Comparison of ENCODE assay signal across 31 cellular contexts in the genomic region with DNA sequence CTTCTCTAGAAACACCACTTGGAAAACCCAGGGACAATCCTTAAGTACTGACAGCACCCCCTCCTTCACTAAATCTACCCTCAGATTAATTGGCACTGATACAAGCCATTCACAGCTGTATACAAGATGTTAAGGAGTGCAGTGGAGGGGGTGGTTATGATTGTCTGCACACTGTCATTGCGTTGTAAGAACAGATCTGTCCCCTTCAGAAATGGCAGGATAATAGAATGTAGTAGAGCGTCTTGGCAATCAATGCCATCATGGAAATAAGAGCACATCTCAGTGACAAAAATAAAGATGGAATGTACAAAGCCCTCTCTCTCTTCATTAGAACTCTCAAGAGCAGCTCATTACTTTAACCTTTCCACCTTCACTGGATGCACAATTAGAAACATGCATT.
DNase-seq lines count a peak whose midpoint lies in the region; ATAC-seq and TF ChIP-seq lines count a peak whose summit lies in the region.
"Had no signal": no experiment of that assay in that cellular context is flagged by ENCODE, and none has a peak within 500 bp of the region (broad histone marks: within the 10 kb centered on the region; RNA-seq: fewer than 3 reads in every experiment).

No MANE protein-coding gene starts in this region.

- no peak for TF ChIP-seq POLR2A in thyroid gland (IDR thresholded peaks at IDR 0.05)

- no peaks in the 10 kb centered on the region for H3K9me2 ChIP-seq in neural cell (ENCODE audit: insufficient read depth, low read length)

- peak; percentile 86 for TF ChIP-seq EP300 in neural cell (conservative IDR thresholded peaks at IDR 0.05; ENCODE audit: poor library complexity, severe bottlenecking)

- intact Hi-C loops in thyroid gland (cut with DNase I) = no loop called here

- no peak overlapping the region for H2AFZ ChIP-seq in neural cell (ENCODE audit: low read depth, low read length)

- H3F3A ChIP-seq in neural cell (ENCODE audit: insufficient read depth, low read length, poor library complexity, severe bottlenecking) = no peaks in the 10 kb centered on the region

- TF ChIP-seq RAD21 in neural cell (conservative IDR thresholded peaks at IDR 0.05) = no peak

- H3K9me3 ChIP-seq in neural cell (ENCODE audit: low read length) (no peaks in the 10 kb centered on the region), thyroid gland (no peaks in the 10 kb centered on the region)
- H3K9me3 ChIP-seq: A549; BE2C; BLaER1; BLaER1 treated with 17β-estradiol and CSF1 and Interleukin-3, amounts not matched to agents 10 nM and 100 nM; Caco-2 had no signal

- no peaks in the 10 kb centered on the region for H3K4me1 ChIP-seq in thyroid gland
- H3K4me1 ChIP-seq: A549; BE2C; BLaER1; BLaER1 treated with 17β-estradiol and CSF1 and Interleukin-3, amounts not matched to agents 10 nM and 100 nM; Caco-2 had no signal

- no peak overlapping the region for H3K9ac ChIP-seq in neural cell (ENCODE audit: low read length)
- H3K9ac ChIP-seq: BLaER1; BLaER1 treated with 17β-estradiol and CSF1 and Interleukin-3, amounts not matched to agents 10 nM and 100 nM had no signal

- H3K4me2 ChIP-seq in neural cell (ENCODE audit: low read length) = no peak overlapping the region
- H3K4me2 ChIP-seq: A549; BLaER1; BLaER1 treated with 17β-estradiol and CSF1 and Interleukin-3, amounts not matched to agents 10 nM and 100 nM had no signal

- H4K20me1 ChIP-seq in neural cell (ENCODE audit: insufficient read depth) = no peaks in the 10 kb centered on the region
- H4K20me1 ChIP-seq: BLaER1; BLaER1 treated with 17β-estradiol and CSF1 and Interleukin-3, amounts not matched to agents 10 nM and 100 nM had no signal

- no peak overlapping the region for H3K4me3 ChIP-seq in neural cell (ENCODE audit: low read length)
- H3K4me3 ChIP-seq in thyroid gland (replicated peaks in 1 of 3) = no peak overlapping the region
- H3K4me3 ChIP-seq: A549; BLaER1; BLaER1 treated with 17β-estradiol and CSF1 and Interleukin-3, amounts not matched to agents 10 nM and 100 nM had no signal

- TF ChIP-seq CTCF in neural cell (IDR thresholded peaks at IDR 0.05; ENCODE audit: poor library complexity, severe bottlenecking) = no peak
- TF ChIP-seq CTCF in thyroid gland (IDR thresholded peaks at IDR 0.05) = no peak

- WGBS in thyroid gland, 2 donors = 86 to 89% methylated on average over 2 of the region's 2 CpGs

- no peaks in the 10 kb centered on the region for H3K79me2 ChIP-seq in neural cell (replicated peaks; ENCODE audit: insufficient read depth, low read length)

- ATAC-seq in GM18873 (IDR thresholded peaks at IDR 0.05; ENCODE audit: low FRiP score, unreplicated experiment) = no peak
- ATAC-seq: A549; CD8-positive, alpha-beta T cell had no signal

- H3K27me3 ChIP-seq in neural cell (ENCODE audit: insufficient read depth, low read depth, low read length) (no peaks in the 10 kb centered on the region), thyroid gland (no peaks in the 10 kb centered on the region)
- H3K27me3 ChIP-seq: BE2C; BLaER1; BLaER1 treated with 17β-estradiol and CSF1 and Interleukin-3, amounts not matched to agents 10 nM and 100 nM had no signal

- DNase-seq in SK-N-DZ (ENCODE audit: low spot score) = peak; percentile 29
- peak; percentile 51 for DNase-seq in retina
- DNase-seq in T-helper 1 cell = no peak
- no peak for DNase-seq in thyroid gland
- DNase-seq: 8988T; ACHN; AML-193; BE2C; C1 segment of cervical spinal cord; Caco-2; Calu3; CD4-positive, alpha-beta memory T cell; CD4-positive, alpha-beta T cell; CD4-positive, CD25-positive, alpha-beta regulatory T cell; CD8-positive, alpha-beta memory T cell; CD8-positive, alpha-beta T cell; COR-L47; DMS 273 treated with DMSO at 0.1 percent for 48 hours; DMS153; DMS53; DMS79; DMS79 treated with DMSO at 0.1 percent for 48 hours; DND-41; EL had no signal

- H3K36me3 ChIP-seq in neural cell (ENCODE audit: insufficient read depth, low read length) = no peaks in the 10 kb centered on the region
- no peaks in the 10 kb centered on the region for H3K36me3 ChIP-seq in thyroid gland
- H3K36me3 ChIP-seq: BE2C; BLaER1; BLaER1 treated with 17β-estradiol and CSF1 and Interleukin-3, amounts not matched to agents 10 nM and 100 nM had no signal

- H3K27ac ChIP-seq in neural cell (ENCODE audit: low read length) = no peak overlapping the region
- no peak overlapping the region for H3K27ac ChIP-seq in thyroid gland
- H3K27ac ChIP-seq: 22Rv1; A549; BLaER1; BLaER1 treated with 17β-estradiol and CSF1 and Interleukin-3, amounts not matched to agents 10 nM and 100 nM; C4-2B had no signal

TF ChIP-seq in neural cell, 6 proteins besides CTCF, POLR2A, EP300 and RAD21:
- TF ChIP-seq SMC3 (conservative IDR thresholded peaks at IDR 0.05; ENCODE audit: poor library complexity) (no peak), TAF1 (IDR thresholded peaks at IDR 0.05; ENCODE audit: low read depth) (no peak), EZH2 (IDR thresholded peaks at IDR 0.05; ENCODE audit: borderline replicate concordance, insufficient read depth, low read length, poor library complexity, severe bottlenecking) (no peak), POLR2AphosphoS5 (IDR thresholded peaks at IDR 0.05) (peak; percentile 55)
- TF ChIP-seq, protein P1, sequence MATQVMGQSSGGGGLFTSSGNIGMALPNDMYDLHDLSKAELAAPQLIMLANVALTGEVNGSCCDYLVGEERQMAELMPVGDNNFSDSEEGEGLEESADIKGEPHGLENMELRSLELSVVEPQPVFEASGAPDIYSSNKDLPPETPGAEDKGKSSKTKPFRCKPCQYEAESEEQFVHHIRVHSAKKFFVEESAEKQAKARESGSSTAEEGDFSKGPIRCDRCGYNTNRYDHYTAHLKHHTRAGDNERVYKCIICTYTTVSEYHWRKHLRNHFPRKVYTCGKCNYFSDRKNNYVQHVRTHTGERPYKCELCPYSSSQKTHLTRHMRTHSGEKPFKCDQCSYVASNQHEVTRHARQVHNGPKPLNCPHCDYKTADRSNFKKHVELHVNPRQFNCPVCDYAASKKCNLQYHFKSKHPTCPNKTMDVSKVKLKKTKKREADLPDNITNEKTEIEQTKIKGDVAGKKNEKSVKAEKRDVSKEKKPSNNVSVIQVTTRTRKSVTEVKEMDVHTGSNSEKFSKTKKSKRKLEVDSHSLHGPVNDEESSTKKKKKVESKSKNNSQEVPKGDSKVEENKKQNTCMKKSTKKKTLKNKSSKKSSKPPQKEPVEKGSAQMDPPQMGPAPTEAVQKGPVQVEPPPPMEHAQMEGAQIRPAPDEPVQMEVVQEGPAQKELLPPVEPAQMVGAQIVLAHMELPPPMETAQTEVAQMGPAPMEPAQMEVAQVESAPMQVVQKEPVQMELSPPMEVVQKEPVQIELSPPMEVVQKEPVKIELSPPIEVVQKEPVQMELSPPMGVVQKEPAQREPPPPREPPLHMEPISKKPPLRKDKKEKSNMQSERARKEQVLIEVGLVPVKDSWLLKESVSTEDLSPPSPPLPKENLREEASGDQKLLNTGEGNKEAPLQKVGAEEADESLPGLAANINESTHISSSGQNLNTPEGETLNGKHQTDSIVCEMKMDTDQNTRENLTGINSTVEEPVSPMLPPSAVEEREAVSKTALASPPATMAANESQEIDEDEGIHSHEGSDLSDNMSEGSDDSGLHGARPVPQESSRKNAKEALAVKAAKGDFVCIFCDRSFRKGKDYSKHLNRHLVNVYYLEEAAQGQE (IDR thresholded peaks at IDR 0.05; ENCODE audit: borderline replicate concordance) = no peak

Comparison
In these comparisons a context has a peak if more than half of its experiments do, and no peak if none do; other contexts are left out.
1. DNase-seq: peak in SK-N-DZ (single experiment) and retina (single experiment); none in T-helper 1 cell (0 of 5) and thyroid gland (0 of 2).